8 cellular contexts compared by ENCODE assay signal in the genomic region with DNA sequence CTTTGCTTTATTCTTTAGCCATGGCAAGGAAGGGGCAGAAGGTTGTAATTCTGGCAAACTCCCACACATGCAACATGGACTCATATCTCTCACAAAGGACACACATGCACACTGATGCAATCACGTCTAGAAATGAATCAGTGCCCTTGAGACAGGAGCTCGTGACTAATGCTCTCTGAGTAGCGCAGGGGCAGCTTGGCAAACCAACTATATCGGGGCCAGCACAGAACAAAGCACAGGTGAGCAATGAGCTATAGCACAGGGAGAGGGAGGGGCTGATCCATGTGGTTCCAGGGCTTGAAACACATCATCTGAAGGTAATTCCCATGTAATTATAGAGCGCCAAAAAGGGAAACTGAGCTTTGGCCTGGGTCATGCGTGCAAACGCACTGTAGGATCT.
DNase-seq lines count a peak whose midpoint lies in the region; ATAC-seq, FAIRE-seq and TF ChIP-seq lines count a peak whose summit lies in the region.

No MANE protein-coding gene starts in this region.

- H3K9me3 ChIP-seq in keratinocyte (ENCODE audit: control insufficient read depth, low read depth, low read length) = no peaks in the 10 kb centered on the region

- H4K20me1 ChIP-seq in keratinocyte (ENCODE audit: control insufficient read depth, extremely low read depth, insufficient read depth, low read length) = no peaks in the 10 kb centered on the region

- H3K4me2 ChIP-seq in keratinocyte (ENCODE audit: control insufficient read depth, extremely low read depth, insufficient read depth, low read depth, low read length) = peak overlapping the region; percentile 53

- H3K4me1 ChIP-seq in keratinocyte (ENCODE audit: control insufficient read depth, extremely low read depth, insufficient read depth, low read length) = peaks cover 57% of the 10 kb centered on the region

- peak overlapping the region; percentile 67 for H3K9ac ChIP-seq in keratinocyte (ENCODE audit: control insufficient read depth, extremely low read depth, insufficient read depth, low read length)

- TF ChIP-seq CTCF in GM20000 (IDR thresholded peaks at IDR 0.05; ENCODE audit: extremely low read depth, missing control alignments) (no peak), keratinocyte (optimal IDR thresholded peaks at IDR 0.05 in 1 of 3, IDR thresholded peaks at IDR 0.05 in 1 of 3, conservative IDR thresholded peaks at IDR 0.05 in 1 of 3; ENCODE audit: extremely low read depth in 1 of 3, insufficient read depth in 2 of 3, low read length in 3 of 3) (no peak)

- H3K27ac ChIP-seq in keratinocyte (ENCODE audit: control insufficient read depth, insufficient read depth, low read length) = peak overlapping the region; percentile 89

- H3K9me1 ChIP-seq in keratinocyte (ENCODE audit: control insufficient read depth, extremely low read depth, insufficient read depth, low read length) = no peaks in the 10 kb centered on the region

- H3K27me3 ChIP-seq in keratinocyte (ENCODE audit: control insufficient read depth, extremely low read depth, insufficient read depth, low read length) = no peaks in the 10 kb centered on the region

- H3K4me3 ChIP-seq in keratinocyte (ENCODE audit: control insufficient read depth in 2 of 3, extremely low read depth in 1 of 3, insufficient read depth in 2 of 3, low read depth in 1 of 3, low read length in 3 of 3) = no peak overlapping the region

- FAIRE-seq in keratinocyte (lab: Jason Lieb, UNC) = peak; percentile 99

- peak; percentile 98 for DNase-seq in ELR (ENCODE audit: low read depth)
- DNase-seq in GM20000 (ENCODE audit: low spot score) = peak; percentile 43
- DNase-seq in activated CD8-positive, alpha-beta memory T cell treated with anti-CD3 and anti-CD28 coated beads, Interleukin-2, amount 50 U/mL, for 24 hours (ENCODE audit: extremely low read depth) = peak; percentile 30
- DNase-seq in keratinocyte (ENCODE audit: low read depth, low spot score) = peak; percentile 96
- DNase-seq in OCI-M2 (lab: John Stamatoyannopoulos, UW; ENCODE audit: unreplicated experiment) = no peak
- DNase-seq in NCI-H146 treated with DMSO at 0.1 percent for 48 hours (lab: John Stamatoyannopoulos, UW; ENCODE audit: unreplicated experiment) = no peak
- no peak for DNase-seq in AML-193 (lab: John Stamatoyannopoulos, UW)

- no peaks in the 10 kb centered on the region for H3K36me3 ChIP-seq in keratinocyte (ENCODE audit: control insufficient read depth in 2 of 2, extremely low read depth in 1 of 2, insufficient read depth in 2 of 2, low read length in 2 of 2)

- H2AFZ ChIP-seq in keratinocyte (ENCODE audit: control insufficient read depth, low read length) = peak overlapping the region; percentile 38

- peak; percentile 64 for ATAC-seq in HG03520 (IDR thresholded peaks at IDR 0.05; ENCODE audit: unreplicated experiment)

- dilution Hi-C loops in keratinocyte (cut with MboI; ENCODE audit: extremely low pct_ligation_motif_present, low sequenced_read_pairs) = no loop called here

- no peaks in the 10 kb centered on the region for H3K79me2 ChIP-seq in keratinocyte (ENCODE audit: control insufficient read depth, insufficient read depth, low read length)

Comparison
In these comparisons a context has a peak if more than half of its experiments do, and no peak if none do; other contexts are left out.
1. DNase-seq: peak in ELR (single experiment), GM20000 (single experiment), activated CD8-positive, alpha-beta memory T cell treated with anti-CD3 and anti-CD28 coated beads, Interleukin-2, amount 50 U/mL, for 24 hours (single experiment) and keratinocyte (single experiment); none in OCI-M2 (single experiment), NCI-H146 treated with DMSO at 0.1 percent for 48 hours (single experiment) and AML-193 (0 of 2).